In the genomic region with DNA sequence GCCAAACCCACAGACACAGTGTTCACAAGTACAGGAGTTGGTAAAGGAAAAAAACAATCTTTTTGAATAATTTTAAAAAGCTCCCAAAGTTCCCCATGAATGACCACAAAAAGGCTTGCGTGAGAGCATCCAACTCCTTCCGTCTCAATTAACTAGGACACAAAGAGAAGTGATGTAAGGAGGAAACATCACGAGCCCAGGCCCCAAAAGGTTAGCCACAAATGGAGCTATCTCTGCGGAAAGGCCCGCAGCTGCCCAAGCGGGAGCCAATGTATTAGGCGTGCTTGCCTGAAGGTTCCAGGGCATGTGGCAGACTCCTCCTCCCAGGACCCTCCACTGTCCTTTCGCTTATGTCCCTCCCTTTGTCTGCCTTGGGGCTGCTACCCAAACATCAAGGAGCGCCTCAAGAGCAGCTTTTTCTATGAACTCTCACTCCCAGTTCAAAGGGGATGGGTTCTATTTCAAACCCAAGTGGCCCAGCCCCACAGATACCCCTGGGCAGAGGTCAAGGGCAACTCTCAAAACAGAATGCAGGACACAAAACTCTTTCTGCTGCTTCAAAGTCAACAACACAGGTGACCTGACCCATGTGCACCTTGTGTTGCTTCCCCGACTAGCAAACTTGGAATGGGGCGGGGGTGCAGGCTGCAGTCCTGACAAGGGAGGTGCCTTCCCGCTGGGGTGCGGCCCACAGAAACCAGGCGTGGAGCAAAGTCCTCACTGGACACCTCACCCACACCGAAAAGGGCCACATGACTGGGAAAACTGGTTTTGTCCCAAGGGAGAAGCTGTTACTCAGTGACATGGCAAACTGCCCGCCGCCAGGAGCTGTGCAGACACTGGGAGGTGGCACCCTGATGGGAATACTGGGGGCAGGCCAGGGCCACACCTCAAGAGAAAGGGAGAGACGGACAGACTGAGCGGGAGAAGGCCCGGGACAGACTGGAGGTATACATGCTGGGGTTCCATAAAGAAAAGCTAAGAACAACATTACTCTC, we compare ENCODE assay signal across 1 cellular context.
TF ChIP-seq lines count a peak whose summit lies in the region.

No MANE protein-coding gene starts in this region.

TF ChIP-seq in IMR-90, 13 proteins besides CTCF, POLR2A, EP300 and RAD21:
- TF ChIP-seq BHLHE40 (IDR thresholded peaks at IDR 0.05; ENCODE audit: low read depth, low read length) = no peak
- no peak for TF ChIP-seq MXI1 (IDR thresholded peaks at IDR 0.05; ENCODE audit: borderline replicate concordance, low read depth, low read length)
- TF ChIP-seq CHD1 (IDR thresholded peaks at IDR 0.05; ENCODE audit: low read depth, low read length) = no peak
- TF ChIP-seq RFX5 (IDR thresholded peaks at IDR 0.05; ENCODE audit: low read depth, low read length) = no peak
- TF ChIP-seq, protein P1, sequence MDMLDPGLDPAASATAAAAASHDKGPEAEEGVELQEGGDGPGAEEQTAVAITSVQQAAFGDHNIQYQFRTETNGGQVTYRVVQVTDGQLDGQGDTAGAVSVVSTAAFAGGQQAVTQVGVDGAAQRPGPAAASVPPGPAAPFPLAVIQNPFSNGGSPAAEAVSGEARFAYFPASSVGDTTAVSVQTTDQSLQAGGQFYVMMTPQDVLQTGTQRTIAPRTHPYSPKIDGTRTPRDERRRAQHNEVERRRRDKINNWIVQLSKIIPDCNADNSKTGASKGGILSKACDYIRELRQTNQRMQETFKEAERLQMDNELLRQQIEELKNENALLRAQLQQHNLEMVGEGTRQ (IDR thresholded peaks at IDR 0.05; ENCODE audit: low read depth, low read length) = no peak
- TF ChIP-seq NFE2L2 (IDR thresholded peaks at IDR 0.05; ENCODE audit: low read depth, low read length) = no peak
- no peak for TF ChIP-seq CEBPB (IDR thresholded peaks at IDR 0.05; ENCODE audit: low read depth, low read length)
- no peak for TF ChIP-seq RCOR1 (IDR thresholded peaks at IDR 0.05; ENCODE audit: insufficient replicate concordance, low read length)
- TF ChIP-seq SMC3 (IDR thresholded peaks at IDR 0.05; ENCODE audit: low read depth, low read length) = no peak
- TF ChIP-seq, protein P2, sequence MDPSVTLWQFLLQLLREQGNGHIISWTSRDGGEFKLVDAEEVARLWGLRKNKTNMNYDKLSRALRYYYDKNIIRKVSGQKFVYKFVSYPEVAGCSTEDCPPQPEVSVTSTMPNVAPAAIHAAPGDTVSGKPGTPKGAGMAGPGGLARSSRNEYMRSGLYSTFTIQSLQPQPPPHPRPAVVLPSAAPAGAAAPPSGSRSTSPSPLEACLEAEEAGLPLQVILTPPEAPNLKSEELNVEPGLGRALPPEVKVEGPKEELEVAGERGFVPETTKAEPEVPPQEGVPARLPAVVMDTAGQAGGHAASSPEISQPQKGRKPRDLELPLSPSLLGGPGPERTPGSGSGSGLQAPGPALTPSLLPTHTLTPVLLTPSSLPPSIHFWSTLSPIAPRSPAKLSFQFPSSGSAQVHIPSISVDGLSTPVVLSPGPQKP (IDR thresholded peaks at IDR 0.05; ENCODE audit: borderline replicate concordance, low read depth, low read length) = no peak
- no peak for TF ChIP-seq MAFK (IDR thresholded peaks at IDR 0.05; ENCODE audit: low read depth, low read length)
- no peak for TF ChIP-seq FOS (IDR thresholded peaks at IDR 0.05; ENCODE audit: low read depth, low read length)
